ENCODE assay signal across 27 cellular contexts in the genomic region with DNA sequence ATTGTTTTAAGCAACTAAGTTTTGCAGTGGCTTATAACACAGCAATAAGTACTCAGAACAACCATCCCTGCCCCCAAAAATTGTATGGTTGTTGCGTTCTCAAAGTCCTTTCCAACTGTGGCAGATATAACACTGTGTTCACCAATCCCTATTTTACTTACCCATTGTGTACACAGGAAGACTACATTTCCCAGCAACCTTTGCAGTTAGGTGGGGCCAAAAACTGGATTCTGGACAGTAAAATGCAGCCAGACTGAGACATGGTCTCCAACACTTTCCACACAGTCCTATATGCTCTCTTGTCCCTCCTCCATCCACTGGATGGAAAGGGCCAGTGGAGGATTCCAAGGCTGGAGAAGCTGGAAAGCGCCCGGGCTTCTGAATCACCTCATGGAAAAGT.
"Had no signal": no experiment of that assay in that cellular context is flagged by ENCODE, and none has a peak within 500 bp of the region (broad histone marks: within the 10 kb centered on the region; RNA-seq: fewer than 3 reads in every experiment).

No MANE protein-coding gene starts in this region.

- H3K4me2 ChIP-seq: hepatocyte had no signal

- H3K79me2 ChIP-seq: hepatocyte had no signal

- FAIRE-seq: bronchial epithelial cell, endothelial cell of umbilical vein had no signal

- H3K27ac ChIP-seq: colonic mucosa, dorsolateral prefrontal cortex, hepatocyte, neutrophil, ovary, prostate gland, thoracic aorta, vagina had no signal

- H2AFZ ChIP-seq: hepatocyte had no signal

- H3K9me3 ChIP-seq: colonic mucosa, neutrophil, ovary, prostate gland, thoracic aorta, vagina had no signal

- H3K4me3 ChIP-seq: colonic mucosa, dorsolateral prefrontal cortex, hepatocyte, ovary, prostate gland, thoracic aorta, vagina had no signal

- ATAC-seq: effector memory CD8-positive, alpha-beta T cell; esophagus mucosa; left ventricle myocardium superior; WTC11 had no signal

- H3K4me1 ChIP-seq: colonic mucosa, prostate gland, vagina had no signal

- DNase-seq: activated CD8-positive, alpha-beta memory T cell treated with anti-CD3 and anti-CD28 coated beads, Interleukin-2, amount 50 U/mL, for 48 hours; activated effector memory CD4-positive, alpha-beta T cell treated with Interleukin-2 at 50 U/mL for 16 hours; activated naive CD4-positive, alpha-beta T cell treated with anti-CD3 and anti-CD28 coated beads for 36 hours; activated naive CD8-positive, alpha-beta T cell treated with anti-CD3 and anti-CD28 coated beads, Interleukin-2, amount 10 ng/mL, durations not matched to agents 7 days and 5 days; activated T-cell treated with anti-CD3 and anti-CD28 coated beads, Interleukin-2, amount 50 U/mL, for 48 hours; amniotic stem cell; colonic mucosa; dorsolateral prefrontal cortex; effector memory CD8-positive, alpha-beta T cell; foreskin melanocyte; glutamatergic neuron; kidney glomerular epithelial cell; left ventricle myocardium superior; mammary epithelial cell; midbrain; ovary; stimulated activated CD4-positive, alpha-beta T cell treated with anti-CD3 and anti-CD28 coated beads, Interleukin-4, amount 100 ng/mL, for 24 hours; stimulated activated naive CD4-positive, alpha-beta T cell treated with Interleukin-2 at 50 U/mL for 16 hours had no signal

- H3K27me3 ChIP-seq: colonic mucosa, hepatocyte, ovary, vagina had no signal

- H3K36me3 ChIP-seq: colonic mucosa, neutrophil, ovary, prostate gland, thoracic aorta, vagina had no signal
